Comparison of ENCODE assay signal across 21 cellular contexts in genomic region chr2:240309214-240309613, GRCh38.
"Had no signal": no experiment of that assay in that cellular context is flagged by ENCODE, and none has a peak within 500 bp of the region (broad histone marks: within the 10 kb centered on the region; RNA-seq: fewer than 3 reads in every experiment).

No MANE protein-coding gene starts in this region.

- H3K36me3 Mint-ChIP-seq: neural progenitor cell; stimulated activated effector memory CD8-positive, alpha-beta T cell treated with anti-CD3 and anti-CD28 coated beads, Interleukin-12 subunit alpha, Interleukin-12 subunit beta, amount 100 ng/mL, for 72 hours; WTC11 had no signal

- ATAC-seq: activated CD4-positive, alpha-beta T cell treated with anti-CD3 and anti-CD28 coated beads for 36 hours; WTC11 had no signal

- H3K9me3 ChIP-seq: left ventricle myocardium inferior, prostate gland, right lobe of liver, stomach, upper lobe of right lung had no signal

- H3K4me3 Mint-ChIP-seq: activated CD4-positive, alpha-beta T cell treated with anti-CD3 and anti-CD28 coated beads for 36 hours; activated naive CD4-positive, alpha-beta T cell treated with anti-CD3 and anti-CD28 coated beads for 36 hours; neural progenitor cell; stimulated activated effector memory CD8-positive, alpha-beta T cell treated with anti-CD3 and anti-CD28 coated beads, Interleukin-12 subunit alpha, Interleukin-12 subunit beta, amount 100 ng/mL, for 72 hours; WTC11 had no signal

- H3K4me2 ChIP-seq: neural progenitor cell had no signal

- H3K4me1 ChIP-seq: left ventricle myocardium inferior, neural progenitor cell, prostate gland, right lobe of liver, stomach, upper lobe of right lung had no signal

- H3K4me3 ChIP-seq: left ventricle myocardium inferior, neural progenitor cell, prostate gland, right lobe of liver, stomach, upper lobe of right lung had no signal

- FAIRE-seq: endometrium, small intestine had no signal

- H3K36me3 ChIP-seq: brain microvascular endothelial cell, left ventricle myocardium inferior, neural progenitor cell, prostate gland, right lobe of liver, stomach, upper lobe of right lung had no signal

- H3K9me3 Mint-ChIP-seq: activated naive CD4-positive, alpha-beta T cell treated with anti-CD3 and anti-CD28 coated beads for 36 hours; activated T-helper 2 cell treated with anti-CD3 and anti-CD28 coated beads, Interferon-gamma antibody, Interleukin-2, Interleukin-4, amounts not matched to agents 10 μg/mL and 5 μg/mL and 100 μg/mL, durations not matched to agents 14 hours and 24 hours and 36 hours; neural progenitor cell; stimulated activated effector memory CD8-positive, alpha-beta T cell treated with anti-CD3 and anti-CD28 coated beads, Interleukin-12 subunit alpha, Interleukin-12 subunit beta, amount 100 ng/mL, for 72 hours had no signal

- DNase-seq: activated CD4-positive, alpha-beta T cell treated with anti-CD3 and anti-CD28 coated beads for 36 hours; activated CD4-positive, alpha-beta T cell treated with anti-CD3 and anti-CD28 coated beads, Interleukin-2, amount 50 U/mL, for 48 hours; activated naive CD4-positive, alpha-beta T cell treated with anti-CD3 and anti-CD28 coated beads for 36 hours; activated T-cell treated with anti-CD3 and anti-CD28 coated beads, Interleukin-2, amount 50 U/mL, for 1 hour; brain microvascular endothelial cell; cortex of kidney; hypothalamus; left ventricle myocardium inferior; mammary epithelial cell; small intestine; stimulated activated CD4-positive, alpha-beta T cell treated with anti-CD3 and anti-CD28 coated beads, Interleukin-15, amount 100 ng/mL, for 24 hours; stimulated activated CD4-positive, alpha-beta T cell treated with anti-CD3 and anti-CD28 coated beads, Interleukin-4, amount 100 ng/mL, for 1 hour; stomach; upper lobe of right lung had no signal

- H2AFZ ChIP-seq: neural progenitor cell had no signal

- H3K9ac ChIP-seq: neural progenitor cell had no signal

- H3K27ac ChIP-seq: brain microvascular endothelial cell, left ventricle myocardium inferior, neural progenitor cell, prostate gland, right lobe of liver, stomach, upper lobe of right lung had no signal

- H3K4me1 Mint-ChIP-seq: activated CD4-positive, alpha-beta T cell treated with anti-CD3 and anti-CD28 coated beads for 36 hours; stimulated activated effector memory CD8-positive, alpha-beta T cell treated with anti-CD3 and anti-CD28 coated beads, Interleukin-12 subunit alpha, Interleukin-12 subunit beta, amount 100 ng/mL, for 72 hours had no signal

- H3K27ac Mint-ChIP-seq: activated CD4-positive, alpha-beta T cell treated with anti-CD3 and anti-CD28 coated beads for 36 hours; activated naive CD4-positive, alpha-beta T cell treated with anti-CD3 and anti-CD28 coated beads for 36 hours; activated T-helper 2 cell treated with anti-CD3 and anti-CD28 coated beads, Interferon-gamma antibody, Interleukin-2, Interleukin-4, amounts not matched to agents 10 μg/mL and 5 μg/mL and 100 μg/mL, durations not matched to agents 14 hours and 24 hours and 36 hours; neural progenitor cell; stimulated activated effector memory CD8-positive, alpha-beta T cell treated with anti-CD3 and anti-CD28 coated beads, Interleukin-12 subunit alpha, Interleukin-12 subunit beta, amount 100 ng/mL, for 72 hours; WTC11 had no signal

- H3K27me3 ChIP-seq: brain microvascular endothelial cell, neural progenitor cell, right lobe of liver had no signal
